ENCODE assay signal across 1 cellular context in genomic region chr5:177367981-177368960, GRCh38.
TF ChIP-seq lines count a peak whose summit lies in the region.

No MANE protein-coding gene starts in this region.

TF ChIP-seq in IMR-90, 13 proteins besides CTCF, POLR2A, EP300 and RAD21:
- TF ChIP-seq RFX5 (IDR thresholded peaks at IDR 0.05; ENCODE audit: low read depth, low read length) (no peak), MXI1 (IDR thresholded peaks at IDR 0.05; ENCODE audit: borderline replicate concordance, low read depth, low read length) (no peak), CHD1 (IDR thresholded peaks at IDR 0.05; ENCODE audit: low read depth, low read length) (no peak), USF2 (IDR thresholded peaks at IDR 0.05; ENCODE audit: low read depth, low read length) (no peak), NFE2L2 (IDR thresholded peaks at IDR 0.05; ENCODE audit: low read depth, low read length) (no peak), CEBPB (IDR thresholded peaks at IDR 0.05; ENCODE audit: low read depth, low read length) (no peak), SMC3 (IDR thresholded peaks at IDR 0.05; ENCODE audit: low read depth, low read length) (no peak), MAZ (IDR thresholded peaks at IDR 0.05; ENCODE audit: borderline replicate concordance, low read depth, low read length) (no peak), FOS (IDR thresholded peaks at IDR 0.05; ENCODE audit: low read depth, low read length) (no peak), MAFK (IDR thresholded peaks at IDR 0.05; ENCODE audit: low read depth, low read length) (no peak), RCOR1 (IDR thresholded peaks at IDR 0.05; ENCODE audit: insufficient replicate concordance, low read length) (no peak), BHLHE40 (IDR thresholded peaks at IDR 0.05; ENCODE audit: low read depth, low read length) (no peak), ELK1 (IDR thresholded peaks at IDR 0.05; ENCODE audit: borderline replicate concordance, low read depth, low read length) (no peak)
